1 cellular context compared by ENCODE assay signal in genomic region chr19:11612816-11613511, GRCh38.
TF ChIP-seq lines count a peak whose summit lies in the region.

No MANE protein-coding gene starts in this region.

TF ChIP-seq in K562, 482 proteins besides CTCF, POLR2A, EP300 and RAD21:
- no peak for TF ChIP-seq ARID2 (IDR thresholded peaks at IDR 0.05)
- TF ChIP-seq ZNF174 (CRISPR knock-in tag; IDR thresholded peaks at IDR 0.05) = no peak
- TF ChIP-seq MEF2A (IDR thresholded peaks at IDR 0.05; ENCODE audit: control insufficient read depth, low read depth, low read length) = no peak
- TF ChIP-seq SRSF7 (optimal IDR thresholded peaks at IDR 0.05; ENCODE audit: low read depth, low read length) = no peak
- TF ChIP-seq PCBP1 (IDR thresholded peaks at IDR 0.05; ENCODE audit: low read depth, low read length, poor library complexity, severe bottlenecking) = peak; percentile 91
- peak; percentile 88 for TF ChIP-seq PCBP2 (IDR thresholded peaks at IDR 0.05; ENCODE audit: low read depth, low read length, poor library complexity, severe bottlenecking)
- TF ChIP-seq, protein P1, sequence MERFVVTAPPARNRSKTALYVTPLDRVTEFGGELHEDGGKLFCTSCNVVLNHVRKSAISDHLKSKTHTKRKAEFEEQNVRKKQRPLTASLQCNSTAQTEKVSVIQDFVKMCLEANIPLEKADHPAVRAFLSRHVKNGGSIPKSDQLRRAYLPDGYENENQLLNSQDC (CRISPR knock-in tag; IDR thresholded peaks at IDR 0.05) = no peak
- peak; percentile 92 for TF ChIP-seq HNRNPK (IDR thresholded peaks at IDR 0.05; ENCODE audit: low read depth, low read length, poor library complexity, severe bottlenecking)
